Comparison of ENCODE assay signal across 20 cellular contexts in genomic region chr13:107681611-107682010, GRCh38.
DNase-seq lines count a peak whose midpoint lies in the region; ATAC-seq and TF ChIP-seq lines count a peak whose summit lies in the region.
"Had no signal": no experiment of that assay in that cellular context is flagged by ENCODE, and none has a peak within 500 bp of the region (broad histone marks: within the 10 kb centered on the region; RNA-seq: fewer than 3 reads in every experiment).

No MANE protein-coding gene starts in this region.

- no peaks in the 10 kb centered on the region for H3K36me3 Mint-ChIP-seq in glutamatergic neuron (ENCODE audit: unreplicated experiment)
- H3K36me3 Mint-ChIP-seq: CD8-positive, alpha-beta T cell; IgD-negative memory B cell had no signal

- ATAC-seq in right cardiac atrium: no peak
- ATAC-seq: CD8-positive, alpha-beta T cell had no signal

- H3K4me3 ChIP-seq in cardiac muscle cell (no peak overlapping the region), right cardiac atrium (ENCODE audit: low read length) (no peak overlapping the region), dorsolateral prefrontal cortex (no peak overlapping the region)
- H3K4me3 ChIP-seq: Peyer's patch had no signal

- 31% methylated on average over 10 of the region's 10 CpGs for WGBS in right cardiac atrium

- H3K27ac ChIP-seq in cardiac muscle cell (peak overlapping the region; percentile 46), right cardiac atrium (ENCODE audit: low read length) (no peak overlapping the region), dorsolateral prefrontal cortex (no peak overlapping the region)
- H3K27ac ChIP-seq: C4-2B, KMS-11, Peyer's patch had no signal

- H3K4me3 Mint-ChIP-seq in glutamatergic neuron (ENCODE audit: unreplicated experiment): peak overlapping the region; percentile 56
- H3K4me3 Mint-ChIP-seq: CD8-positive, alpha-beta T cell had no signal

- no peaks in the 10 kb centered on the region for H3K27me3 Mint-ChIP-seq in glutamatergic neuron (ENCODE audit: unreplicated experiment)
- H3K27me3 Mint-ChIP-seq: IgD-negative memory B cell had no signal

- no peak for TF ChIP-seq CTCF in cardiac muscle cell (IDR thresholded peaks at IDR 0.05; ENCODE audit: low read depth, low read length)
- TF ChIP-seq CTCF in glutamatergic neuron (IDR thresholded peaks at IDR 0.05; ENCODE audit: partially characterized antibody, unreplicated experiment): no peak
- no peak for TF ChIP-seq CTCF in dorsolateral prefrontal cortex (IDR thresholded peaks at IDR 0.05 in 54 of 56, conservative IDR thresholded peaks at IDR 0.05 in 2 of 56; ENCODE audit: low read depth in 1 of 56, partially characterized antibody in 56 of 56)

- peak overlapping the region; percentile 82 for H3K27ac Mint-ChIP-seq in glutamatergic neuron (ENCODE audit: unreplicated experiment)
- H3K27ac Mint-ChIP-seq: CD8-positive, alpha-beta T cell; IgD-negative memory B cell had no signal

- H3K4me1 Mint-ChIP-seq in glutamatergic neuron (ENCODE audit: low read depth, unreplicated experiment): peaks cover 28% of the 10 kb centered on the region
- H3K4me1 Mint-ChIP-seq: IgD-negative memory B cell had no signal

- peak in 1 of 2 donors; percentile 62 for DNase-seq in cardiac muscle cell (ENCODE audit: low read depth in 1 of 2, low spot score in 1 of 2)
- no peak for DNase-seq in right cardiac atrium
- peak; percentile 31 to 43 for DNase-seq in NCI-H187 (lab: John Stamatoyannopoulos, UW)
- peak; percentile 25 for DNase-seq in glutamatergic neuron
- DNase-seq in dorsolateral prefrontal cortex: no peak
- DNase-seq in NCI-H748 treated with DMSO at 0.1 percent for 48 hours (lab: John Stamatoyannopoulos, UW): no peak
- DNase-seq in DMS114 treated with DMSO at 0.1 percent for 48 hours (lab: John Stamatoyannopoulos, UW; ENCODE audit: unreplicated experiment): no peak
- DNase-seq: CD8-positive, alpha-beta T cell; DMS153; DND-41; MM.1S; NCI-H1694 treated with DMSO at 0.1 percent for 48 hours; NCI-H2171 treated with DMSO at 0.1 percent for 48 hours; NCI-H345; NCI-H510A treated with DMSO at 0.1 percent for 48 hours; Peyer's patch; SIG-M5 had no signal

- intact Hi-C loops in right cardiac atrium (cut with DNase I) (no loop called here), dorsolateral prefrontal cortex (cut with DNase I) (no loop called here)

- no peaks in the 10 kb centered on the region for H3K27me3 ChIP-seq in cardiac muscle cell
- H3K27me3 ChIP-seq in right cardiac atrium (ENCODE audit: control insufficient read depth, insufficient read depth): no peaks in the 10 kb centered on the region
- H3K27me3 ChIP-seq in dorsolateral prefrontal cortex: no peaks in the 10 kb centered on the region
- H3K27me3 ChIP-seq: Peyer's patch had no signal

- H3K36me3 ChIP-seq in cardiac muscle cell: no peaks in the 10 kb centered on the region
- H3K36me3 ChIP-seq: Peyer's patch had no signal

- H3K9me3 ChIP-seq in cardiac muscle cell (ENCODE audit: low read depth) (no peaks in the 10 kb centered on the region), right cardiac atrium (ENCODE audit: control insufficient read depth, low read length) (no peaks in the 10 kb centered on the region)
- H3K9me3 ChIP-seq: Peyer's patch had no signal

- H3K9me3 Mint-ChIP-seq in glutamatergic neuron (ENCODE audit: unreplicated experiment): peaks cover 2% of the 10 kb centered on the region
- H3K9me3 Mint-ChIP-seq: CD8-positive, alpha-beta T cell had no signal

- H3K4me1 ChIP-seq in cardiac muscle cell (ENCODE audit: low read depth) (peaks cover 5% of the 10 kb centered on the region), right cardiac atrium (ENCODE audit: control insufficient read depth, insufficient read depth, low read length) (no peaks in the 10 kb centered on the region)
- H3K4me1 ChIP-seq: Peyer's patch had no signal

Comparison
In these comparisons a context has a peak if more than half of its experiments do, and no peak if none do; other contexts are left out.
1. DNase-seq: peak in NCI-H187 (2 of 2) and glutamatergic neuron (single experiment); none in right cardiac atrium (0 of 3), dorsolateral prefrontal cortex (0 of 10), NCI-H748 treated with DMSO at 0.1 percent for 48 hours (single experiment) and DMS114 treated with DMSO at 0.1 percent for 48 hours (single experiment).